Comparison of ENCODE assay signal across 11 cellular contexts in genomic region chr1:115671176-115672062, GRCh38. TPM values are rescaled to one million over a fixed set of nuclear protein-coding genes. Genes with fewer than 3 reads are reported as not detected.
DNase-seq lines count a peak whose midpoint lies in the region; ATAC-seq and TF ChIP-seq lines count a peak whose summit lies in the region.
"Had no signal": no experiment of that assay in that cellular context is flagged by ENCODE, and none has a peak within 500 bp of the region (broad histone marks: within the 10 kb centered on the region; RNA-seq: fewer than 3 reads in every experiment).

No MANE protein-coding gene starts in this region.

- no peaks in the 10 kb centered on the region for H3K27me3 ChIP-seq in Caco-2 (replicated peaks; ENCODE audit: control insufficient read depth, insufficient read depth, low read length)
- H3K27me3 ChIP-seq in muscle layer of colon (ENCODE audit: control insufficient read depth in 1 of 2, insufficient read depth in 2 of 2, low read length in 2 of 2): no peaks in the 10 kb centered on the region
- H3K27me3 ChIP-seq: adrenal gland had no signal

- intact Hi-C loops in Caco-2 (cut with micrococcal nuclease; ENCODE audit: unreplicated experiment): no loop called here

- POLR2A ChIA-PET in Caco-2 (lab: Charles Lee): no interaction called here

- peaks cover 32% of the 10 kb centered on the region for H3K36me3 Mint-ChIP-seq in Caco-2 (ENCODE audit: insufficient read depth, unreplicated experiment)
- H3K36me3 Mint-ChIP-seq: CD8-positive, alpha-beta T cell had no signal

- H3K9me3 Mint-ChIP-seq in Caco-2 (ENCODE audit: unreplicated experiment): peaks cover 9% of the 10 kb centered on the region
- H3K9me3 Mint-ChIP-seq: CD8-positive, alpha-beta T cell had no signal

- BruUV-seq in Caco-2 (replicated peaks; lab: Mats Ljungman, UMichigan): no TSS peak

- peak overlapping the region; percentile 53 for H3K27ac Mint-ChIP-seq in Caco-2 (ENCODE audit: unreplicated experiment)
- H3K27ac Mint-ChIP-seq: activated CD4-positive, alpha-beta T cell treated with anti-CD3 and anti-CD28 coated beads for 36 hours; CD8-positive, alpha-beta T cell had no signal

- no peaks in the 10 kb centered on the region for H3K27me3 Mint-ChIP-seq in Caco-2 (ENCODE audit: insufficient read depth, unreplicated experiment)
- H3K27me3 Mint-ChIP-seq: activated CD4-positive, alpha-beta T cell treated with anti-CD3 and anti-CD28 coated beads for 36 hours had no signal

- DNase-seq in Caco-2 (peak; percentile 54 to 74), M059J (ENCODE audit: low read depth) (peak; percentile 84), choroid plexus epithelial cell (ENCODE audit: low read depth) (peak; percentile 70)
- no peak for DNase-seq in stimulated activated CD4-positive, alpha-beta T cell treated with anti-CD3 and anti-CD28 coated beads, Interleukin-4, amount 100 ng/mL, for 4 hours
- DNase-seq: activated CD4-positive, alpha-beta T cell treated with anti-CD3 and anti-CD28 coated beads for 36 hours; CD8-positive, alpha-beta T cell had no signal

- H3K4me1 ChIP-seq in Caco-2: peaks cover 30% of the 10 kb centered on the region
- H3K4me1 ChIP-seq in muscle layer of colon (ENCODE audit: insufficient read depth, low read length): peaks cover 81% of the 10 kb centered on the region
- H3K4me1 ChIP-seq: adrenal gland had no signal

- peak overlapping the region; percentile 24 for H3K4me3 Mint-ChIP-seq in Caco-2 (ENCODE audit: unreplicated experiment)
- H3K4me3 Mint-ChIP-seq: activated CD4-positive, alpha-beta T cell treated with anti-CD3 and anti-CD28 coated beads for 36 hours; CD8-positive, alpha-beta T cell had no signal

- H3K9me3 ChIP-seq in Caco-2: no peaks in the 10 kb centered on the region
- no peaks in the 10 kb centered on the region for H3K9me3 ChIP-seq in muscle layer of colon (ENCODE audit: low read length)
- H3K9me3 ChIP-seq: adrenal gland had no signal

- H3K27ac ChIP-seq in muscle layer of colon (ENCODE audit: low read depth, low read length): peak overlapping the region; percentile 61
- H3K27ac ChIP-seq: adrenal gland had no signal

- H3K4me3 ChIP-seq in Caco-2 (ENCODE audit: low read depth, low read length) (no peak overlapping the region), choroid plexus epithelial cell (ENCODE audit: low read depth, low read length) (no peak overlapping the region), muscle layer of colon (ENCODE audit: low read depth in 1 of 2, low read length in 2 of 2) (no peak overlapping the region)
- H3K4me3 ChIP-seq: adrenal gland had no signal

- TF ChIP-seq CTCF in Caco-2 (IDR thresholded peaks at IDR 0.05; ENCODE audit: insufficient read depth in 1 of 2, low read depth in 1 of 2, low read length in 1 of 2, severe bottlenecking in 1 of 2, unreplicated experiment in 1 of 2) (no peak), choroid plexus epithelial cell (conservative IDR thresholded peaks at IDR 0.05; ENCODE audit: low read depth, low read length) (peak; percentile 20)

- H3K36me3 ChIP-seq in Caco-2 (ENCODE audit: control insufficient read depth, insufficient read depth, low read length): peaks cover 1% of the 10 kb centered on the region; the same call in 1 of the 2 replicates
- H3K36me3 ChIP-seq in muscle layer of colon (ENCODE audit: insufficient read depth, low read length): no peaks in the 10 kb centered on the region
- H3K36me3 ChIP-seq: adrenal gland had no signal

- no peak for ATAC-seq in HG02970 (IDR thresholded peaks at IDR 0.05; ENCODE audit: low FRiP score, unreplicated experiment)
- ATAC-seq in GM18870 (IDR thresholded peaks at IDR 0.05; ENCODE audit: unreplicated experiment): no peak
- ATAC-seq in HG02840 (IDR thresholded peaks at IDR 0.05; ENCODE audit: low FRiP score, unreplicated experiment): no peak
- ATAC-seq: activated CD4-positive, alpha-beta T cell treated with anti-CD3 and anti-CD28 coated beads for 36 hours; CD8-positive, alpha-beta T cell had no signal

- CTCF ChIA-PET in Caco-2 (lab: Charles Lee): interaction anchor here (2.8 kb wide), 1 partner anchor 35 kb away, joined by 13 read pairs; no protein-coding TSS in a partner anchor

- H3K9ac ChIP-seq in muscle layer of colon (ENCODE audit: low read length): no peak overlapping the region

- H3K4me1 Mint-ChIP-seq in Caco-2 (ENCODE audit: low read depth, unreplicated experiment): peaks cover 8% of the 10 kb centered on the region

RNA-seq across cellular contexts. Expression of gene VANGL1, which starts 29.6 kb away (rescaled TPM):
- total RNA-seq in Caco-2 (2022): 11.3 and 13.6 TPM in 2 replicates
- 14.3 and 24.5 TPM in 2 replicates for total RNA-seq in M059J (2014; rRNA removed; shearing (Covaris generic))

Comparison
In these comparisons a context has a peak if more than half of its experiments do, and no peak if none do; other contexts are left out.
1. DNase-seq: peak in Caco-2 (2 of 2), M059J (single experiment) and choroid plexus epithelial cell (single experiment); none in stimulated activated CD4-positive, alpha-beta T cell treated with anti-CD3 and anti-CD28 coated beads, Interleukin-4, amount 100 ng/mL, for 4 hours (0 of 2).